ENCODE assay signal across 18 cellular contexts in genomic region chr3:100538339-100538706, GRCh38. TPM values are rescaled to one million over a fixed set of nuclear protein-coding genes. Genes with fewer than 3 reads are reported as not detected.
DNase-seq lines count a peak whose midpoint lies in the region; ATAC-seq, FAIRE-seq and TF ChIP-seq lines count a peak whose summit lies in the region.
"Had no signal": no experiment of that assay in that cellular context is flagged by ENCODE, and none has a peak within 500 bp of the region (broad histone marks: within the 10 kb centered on the region; RNA-seq: fewer than 3 reads in every experiment).

No MANE protein-coding gene starts in this region.

- no peaks in the 10 kb centered on the region for H3K9me3 ChIP-seq in sigmoid colon

- no peak for TF ChIP-seq POLR2A in sigmoid colon (IDR thresholded peaks at IDR 0.05)

- no peak for TF ChIP-seq EP300 in sigmoid colon (IDR thresholded peaks at IDR 0.05)

- intact Hi-C loops in sigmoid colon (cut with DNase I), result no loop called here

- FAIRE-seq in GM19239 (lab: Jason Lieb, UNC), result peak; percentile 4
- FAIRE-seq: A204.1, GM18507, H54, HTR-8/SVneo had no signal

- no peaks in the 10 kb centered on the region for H3K27me3 Mint-ChIP-seq in activated T-helper 17 cell treated with anti-CD3 and anti-CD28 coated beads, Interleukin-2, amount 50 U/mL, for 72 hours

- no peaks in the 10 kb centered on the region for H3K4me1 ChIP-seq in sigmoid colon

- H3K4me3 Mint-ChIP-seq in activated T-helper 17 cell treated with anti-CD3 and anti-CD28 coated beads, Interleukin-2, amount 50 U/mL, for 72 hours, result no peak overlapping the region
- H3K4me3 Mint-ChIP-seq: CD14-positive monocyte had no signal

- no peak overlapping the region for H3K27ac ChIP-seq in sigmoid colon

- no peaks in the 10 kb centered on the region for H3K4me1 Mint-ChIP-seq in activated T-helper 17 cell treated with anti-CD3 and anti-CD28 coated beads, Interleukin-2, amount 50 U/mL, for 72 hours
- H3K4me1 Mint-ChIP-seq: CD14-positive monocyte had no signal

- H3K36me3 ChIP-seq in sigmoid colon, result no peaks in the 10 kb centered on the region

- H3K36me3 Mint-ChIP-seq in activated T-helper 17 cell treated with anti-CD3 and anti-CD28 coated beads, Interleukin-2, amount 50 U/mL, for 72 hours (ENCODE audit: low read depth), result no peaks in the 10 kb centered on the region

- TF ChIP-seq CTCF in sigmoid colon (IDR thresholded peaks at IDR 0.05), result no peak

- H3K4me3 ChIP-seq in sigmoid colon, result no peak overlapping the region

- in situ Hi-C loops in ACHN (cut with HindIII; ENCODE audit: low pct_ligation_motif_present, low pct_unique_long_range_greater_than_20kb, low sequenced_read_pairs), result no loop called here

- H3K9me3 Mint-ChIP-seq in activated T-helper 17 cell treated with anti-CD3 and anti-CD28 coated beads, Interleukin-2, amount 50 U/mL, for 72 hours, result no peaks in the 10 kb centered on the region

- DNase-seq in GM19239 (ENCODE audit: insufficient read length, low spot score) (no peak), globus pallidus (ENCODE audit: low spot score) (peak; percentile 32), NAMALWA (ENCODE audit: low spot score) (no peak), sigmoid colon (no peak), ACHN (no peak)
- DNase-seq: COR-L47, NCI-H1092, NCI-H1694 treated with DMSO at 0.1 percent for 48 hours, NCI-H82, SIG-M5 had no signal

- peak; percentile 37 for ATAC-seq in HG02798 (IDR thresholded peaks at IDR 0.05; ENCODE audit: poor library complexity, unreplicated experiment)
- ATAC-seq in activated T-helper 17 cell treated with anti-CD3 and anti-CD28 coated beads, Interleukin-2, amount 50 U/mL, for 72 hours (replicated peaks), result no peak
- ATAC-seq in HG03097 (IDR thresholded peaks at IDR 0.05; ENCODE audit: low FRiP score, unreplicated experiment), result no peak

- peak overlapping the region; percentile 26 for H3K27ac Mint-ChIP-seq in activated T-helper 17 cell treated with anti-CD3 and anti-CD28 coated beads, Interleukin-2, amount 50 U/mL, for 72 hours
- H3K27ac Mint-ChIP-seq: CD14-positive monocyte had no signal

- H3K27me3 ChIP-seq in sigmoid colon, result no peaks in the 10 kb centered on the region

- WGBS in sigmoid colon, 2 donors, result 80 to 86% methylated on average over 1 of the region's 1 CpG

RNA-seq across cellular contexts. Expression of gene TMEM45A, which starts 45.9 kb away (rescaled TPM):
- 10 to 100 TPM in 1 of 2 donors, 1 to 10 TPM in 1; 2.4 to 26.0 TPM for total RNA-seq in activated T-helper 17 cell treated with anti-CD3 and anti-CD28 coated beads, Interleukin-2, amount 50 U/mL, for 72 hours
- 10 to 100 TPM; 12.2 to 23.9 (median 15.7) TPM for total RNA-seq in sigmoid colon
- polyA plus RNA-seq in sigmoid colon, result 1 to 10 TPM; 1.4 to 9.0 (median 6.3) TPM
